In the genomic region with DNA sequence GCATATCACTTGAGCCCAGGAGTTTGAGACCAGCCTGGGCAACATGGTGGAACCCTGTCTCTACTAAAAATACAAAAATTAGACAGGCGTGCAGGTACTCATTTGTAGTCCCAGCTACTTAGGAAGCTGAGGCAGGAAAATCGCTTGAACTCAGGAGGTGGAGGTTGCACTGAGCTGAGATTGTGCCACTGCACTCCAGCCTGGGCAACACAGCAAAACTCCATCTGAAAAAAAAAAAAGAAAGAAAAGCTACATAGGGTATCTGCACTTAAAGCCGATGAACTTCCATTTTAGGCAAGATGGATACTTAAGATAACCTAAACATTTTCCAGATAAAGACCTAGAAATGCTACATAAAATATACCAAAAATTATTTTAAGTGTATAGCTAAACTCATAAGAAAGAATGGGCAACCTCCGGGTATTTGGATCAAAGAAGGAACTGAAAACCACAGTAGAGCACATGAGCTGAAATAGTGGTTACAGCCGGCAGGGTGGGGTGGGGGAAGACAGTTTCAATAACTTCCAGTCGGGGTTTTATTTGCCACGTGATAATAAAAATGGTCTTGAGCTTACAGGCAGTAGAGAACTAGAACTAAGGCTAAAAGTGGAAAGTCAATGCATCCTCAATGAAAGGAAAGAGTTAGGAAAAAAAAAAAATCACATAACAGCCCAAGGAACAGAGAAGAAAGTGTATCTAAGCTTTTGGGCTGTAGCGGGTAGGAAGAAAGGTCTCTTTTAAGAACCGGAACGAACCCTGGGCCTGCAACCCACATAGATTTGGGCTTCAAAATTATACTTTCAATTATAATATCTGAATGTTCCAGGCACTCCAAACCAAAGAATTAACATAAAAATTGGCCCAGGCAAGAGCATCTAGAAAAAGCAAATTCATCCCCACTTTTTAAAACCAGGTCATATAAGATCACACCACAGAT, we compare ENCODE assay signal across 9 cellular contexts. TPM values are rescaled to one million over a fixed set of nuclear protein-coding genes. Genes with fewer than 3 reads are reported as not detected.
DNase-seq lines count a peak whose midpoint lies in the region; ATAC-seq, FAIRE-seq and TF ChIP-seq lines count a peak whose summit lies in the region.
"Had no signal": no experiment of that assay in that cellular context is flagged by ENCODE, and none has a peak within 500 bp of the region (broad histone marks: within the 10 kb centered on the region; RNA-seq: fewer than 3 reads in every experiment).

No MANE protein-coding gene starts in this region.

- no peak for FAIRE-seq in H54 (lab: Jason Lieb, UNC)
- FAIRE-seq: G401.6 had no signal

- DNase-seq in CD1c-positive myeloid dendritic cell (ENCODE audit: extremely low spot score) (peak; percentile 89), lower lobe of right lung (peak; percentile 54), H54 (ENCODE audit: insufficient read length, low spot score) (no peak), HuH-7 (ENCODE audit: low spot score) (no peak)
- DNase-seq in activated CD4-positive, alpha-beta T cell treated with anti-CD3 and anti-CD28 coated beads for 48 hours, result peak; percentile 52
- DNase-seq in effector CD8-positive, alpha-beta T cell (lab: John Stamatoyannopoulos, UW), result no peak

- TF ChIP-seq CTCF in lower lobe of right lung (IDR thresholded peaks at IDR 0.05), result no peak

- peak overlapping the region; percentile 32 for H3K27ac ChIP-seq in lower lobe of right lung

- peaks cover 44% of the 10 kb centered on the region for H3K4me1 ChIP-seq in lower lobe of right lung

- H3K27me3 ChIP-seq in lower lobe of right lung (ENCODE audit: low read depth), result no peaks in the 10 kb centered on the region

- H3K9me3 ChIP-seq in lower lobe of right lung, result no peaks in the 10 kb centered on the region

- no peak overlapping the region for H3K4me3 ChIP-seq in lower lobe of right lung

- H3K36me3 ChIP-seq in lower lobe of right lung, result no peaks in the 10 kb centered on the region

- ATAC-seq in GM19467 (IDR thresholded peaks at IDR 0.05; ENCODE audit: unreplicated experiment) (peak; percentile 75), HG03457 (IDR thresholded peaks at IDR 0.05; ENCODE audit: unreplicated experiment) (peak; percentile 60), lower lobe of right lung (peak; percentile 70 to 77)

- intact Hi-C loops in lower lobe of right lung (cut with DNase I), result loop anchor here (10.0 kb wide), 1 partner anchor 145 kb away; no protein-coding TSS in a partner anchor

- TF ChIP-seq POLR2A in H54 (IDR thresholded peaks at IDR 0.05; ENCODE audit: low read depth, low read length), result no peak

RNA-seq across cellular contexts. Expression of gene CFDP1, which starts 53.1 kb away (rescaled TPM):
- total RNA-seq in lower lobe of right lung, result 57.7 TPM

Comparison
In these comparisons a context has a peak if more than half of its experiments do, and no peak if none do; other contexts are left out.
1. DNase-seq: peak in CD1c-positive myeloid dendritic cell (single experiment), activated CD4-positive, alpha-beta T cell treated with anti-CD3 and anti-CD28 coated beads for 48 hours (single experiment) and lower lobe of right lung (single experiment); none in H54 (single experiment), HuH-7 (single experiment) and effector CD8-positive, alpha-beta T cell (single experiment).
2. Peak in every context shown above with its lines, with median percentiles within 50 percentile points of each other: ATAC-seq.